In genomic region chr2:48205137-48205798, GRCh38 we compare ENCODE assay signal across 9 cellular contexts.
DNase-seq lines count a peak whose midpoint lies in the region; ATAC-seq and TF ChIP-seq lines count a peak whose summit lies in the region.
"Had no signal": no experiment of that assay in that cellular context is flagged by ENCODE, and none has a peak within 500 bp of the region (broad histone marks: within the 10 kb centered on the region; RNA-seq: fewer than 3 reads in every experiment).

No MANE protein-coding gene starts in this region.

- H3K4me3 ChIP-seq in fibroblast of the aortic adventitia (ENCODE audit: low read depth, low read length) (no peak overlapping the region), ovary (no peak overlapping the region), aorta (ENCODE audit: low read length in 2 of 2) (no peak overlapping the region)

- TF ChIP-seq POLR2A in ovary (IDR thresholded peaks at IDR 0.05) = no peak

- peak; percentile 72 for ATAC-seq in GM19452 (IDR thresholded peaks at IDR 0.05; ENCODE audit: unreplicated experiment)
- peak; percentile 56 for ATAC-seq in HG03558 (IDR thresholded peaks at IDR 0.05; ENCODE audit: extremely low read depth, unreplicated experiment)
- no peak for ATAC-seq in aorta (ENCODE audit: low FRiP score)

- 70 to 76% (median 73%) methylated on average over 7 of the region's 7 CpGs for WGBS in ovary, 3 donors
- 75 to 79% methylated on average over 7 of the region's 7 CpGs for WGBS in aorta, 2 donors

- DNase-seq in AG08396 (ENCODE audit: low spot score) (peak; percentile 22), fibroblast of the aortic adventitia (ENCODE audit: low read depth) (peak; percentile 16), ovary (no peak), LoVo (ENCODE audit: low spot score) (no peak), aorta (no peak)
- no peak for DNase-seq in activated effector memory CD4-positive, alpha-beta T cell treated with anti-CD3 and anti-CD28 coated beads, Interleukin-2, amount 50 U/mL, for 16 hours
- DNase-seq: DND-41 had no signal

- H3K27me3 ChIP-seq in ovary (no peaks in the 10 kb centered on the region), aorta (ENCODE audit: control insufficient read depth in 1 of 2, insufficient read depth in 2 of 2, low read length in 1 of 2) (no peaks in the 10 kb centered on the region)

- TF ChIP-seq EP300 in ovary (IDR thresholded peaks at IDR 0.05) = no peak

- H3K36me3 ChIP-seq in ovary (no peaks in the 10 kb centered on the region), aorta (ENCODE audit: control insufficient read depth in 1 of 2, insufficient read depth in 2 of 2, low read length in 1 of 2) (no peaks in the 10 kb centered on the region)

- H3K9me3 ChIP-seq in ovary (no peaks in the 10 kb centered on the region), aorta (ENCODE audit: control insufficient read depth, low read length) (no peaks in the 10 kb centered on the region)

- TF ChIP-seq CTCF in fibroblast of the aortic adventitia (IDR thresholded peaks at IDR 0.05; ENCODE audit: insufficient read depth, low read length) (peak; percentile 24), ovary (IDR thresholded peaks at IDR 0.05) (no peak)

- intact Hi-C loops in ovary (cut with DNase I) (no loop called here), aorta (cut with DNase I) (no loop called here)

- H3K27ac ChIP-seq in ovary = no peak overlapping the region
- H3K27ac ChIP-seq in aorta (ENCODE audit: low read depth in 1 of 2, low read length in 2 of 2) = no peak overlapping the region

- no peaks in the 10 kb centered on the region for H3K4me1 ChIP-seq in ovary (ENCODE audit: insufficient read depth)
- peaks cover 0 to 1% of the 10 kb centered on the region in 2 donors for H3K4me1 ChIP-seq in aorta (ENCODE audit: control insufficient read depth in 1 of 2, insufficient read depth in 2 of 2, low read length in 2 of 2)

Comparison
In these comparisons a context has a peak if more than half of its experiments do, and no peak if none do; other contexts are left out.
1. DNase-seq: peak in AG08396 (single experiment) and fibroblast of the aortic adventitia (single experiment); none in activated effector memory CD4-positive, alpha-beta T cell treated with anti-CD3 and anti-CD28 coated beads, Interleukin-2, amount 50 U/mL, for 16 hours (single experiment), ovary (0 of 5), LoVo (single experiment) and aorta (0 of 2).